In the genomic region with DNA sequence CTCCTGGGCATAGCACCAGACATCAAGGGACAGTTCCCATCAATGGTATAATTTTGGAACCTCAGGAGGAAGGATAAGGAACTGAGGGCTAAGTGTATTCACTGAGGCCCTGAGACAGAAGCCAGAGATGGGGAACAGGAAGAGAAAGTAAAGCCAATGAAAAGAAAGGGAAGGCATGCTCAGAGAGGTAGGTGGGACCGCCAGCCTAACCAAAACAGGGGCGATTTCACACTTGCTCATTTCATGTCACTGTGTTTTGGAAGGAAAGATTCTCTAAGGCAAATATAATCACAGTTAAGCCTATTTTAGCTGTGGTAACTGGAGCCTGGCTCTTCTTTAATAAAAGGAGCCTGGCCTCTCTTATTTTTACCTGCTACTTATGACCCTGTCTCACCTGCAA, we compare ENCODE assay signal across 8 cellular contexts.
"Had no signal": no experiment of that assay in that cellular context is flagged by ENCODE, and none has a peak within 500 bp of the region (broad histone marks: within the 10 kb centered on the region; RNA-seq: fewer than 3 reads in every experiment).

No MANE protein-coding gene starts in this region.

- H3K4me3 ChIP-seq: GM12878 had no signal

- FAIRE-seq: G401.6, GM12878, GM12891, GM12892, GM18507, GM19239 had no signal

- DNase-seq: GDM1, GF-D8 had no signal

- ATAC-seq: GM12878 had no signal
